ENCODE assay signal across 19 cellular contexts in genomic region chr2:191877875-191878274, GRCh38. TPM values are rescaled to one million over a fixed set of nuclear protein-coding genes. Genes with fewer than 3 reads are reported as not detected.
A peak's percentile ranks its signal among the peaks of the same experiment; 100 is the strongest.
DNase-seq lines count a peak whose midpoint lies in the region; ATAC-seq, FAIRE-seq and TF ChIP-seq lines count a peak whose summit lies in the region.
"Had no signal": no experiment of that assay in that cellular context is flagged by ENCODE, and none has a peak within 500 bp of the region (broad histone marks: within the 10 kb centered on the region; RNA-seq: fewer than 3 reads in every experiment).

No MANE protein-coding gene starts in this region.

- H3K27me3 ChIP-seq in mammary epithelial cell (ENCODE audit: insufficient read depth, low read length) (no peaks in the 10 kb centered on the region), PC-9 (ENCODE audit: insufficient read depth, low read depth) (no peaks in the 10 kb centered on the region), endothelial cell of umbilical vein (ENCODE audit: control insufficient read depth in 2 of 2, insufficient read depth in 2 of 2, low read length in 2 of 2) (no peaks in the 10 kb centered on the region)

- no peak overlapping the region for H3K9ac ChIP-seq in mammary epithelial cell (ENCODE audit: insufficient read depth, low read length)
- H3K9ac ChIP-seq in endothelial cell of umbilical vein (replicated peaks; ENCODE audit: extremely low read depth, insufficient read depth, low read length), result peak overlapping the region; percentile 29

- in situ Hi-C loops in mammary epithelial cell (cut with MboI; ENCODE audit: low sequenced_read_pairs in 2 of 2), result no loop called here

- H3K4me2 ChIP-seq in mammary epithelial cell (ENCODE audit: insufficient read depth, low read depth, low read length) (no peak overlapping the region), PC-9 (no peak overlapping the region), endothelial cell of umbilical vein (ENCODE audit: insufficient read depth, low read length) (no peak overlapping the region)
- H3K4me2 ChIP-seq: GM23338 had no signal

- H3K27ac ChIP-seq in mammary epithelial cell (ENCODE audit: insufficient read depth, low read depth, low read length) (no peak overlapping the region), PC-9 (0 out of 2 replicates have a peak overlapping the region, but pooled peaks have one; percentile 33), endothelial cell of umbilical vein (ENCODE audit: insufficient read depth, low read depth, low read length) (peak overlapping the region; percentile 44)
- H3K27ac ChIP-seq: 22Rv1 had no signal

- no peaks in the 10 kb centered on the region for H3K9me2 ChIP-seq in PC-9 (ENCODE audit: insufficient read depth)

- dilution Hi-C loops in mammary epithelial cell (cut with HindIII; ENCODE audit: low sequenced_read_pairs) (no loop called here), endothelial cell of umbilical vein (cut with MboI; ENCODE audit: extremely low pct_ligation_motif_present, low sequenced_read_pairs) (no loop called here)

- H3K27ac Mint-ChIP-seq in MCF 10A (ENCODE audit: low read depth, unreplicated experiment), result peak overlapping the region; percentile 68
- no peak overlapping the region for H3K27ac Mint-ChIP-seq in nephron progenitor cell
- H3K27ac Mint-ChIP-seq: CD4-positive, alpha-beta T cell; GM23338 had no signal

- H3K4me3 Mint-ChIP-seq in MCF 10A (ENCODE audit: unreplicated experiment) (no peak overlapping the region), nephron progenitor cell (no peak overlapping the region)
- H3K4me3 Mint-ChIP-seq: CD4-positive, alpha-beta T cell; GM23338 had no signal

- DNase-seq in MCF 10A (ENCODE audit: unreplicated experiment), result no peak
- no peak for DNase-seq in mammary epithelial cell
- DNase-seq in PC-9, result no peak
- no peak for DNase-seq in endothelial cell of umbilical vein (ENCODE audit: low read depth, low spot score)
- no peak for DNase-seq in stimulated activated CD4-positive, alpha-beta T cell treated with anti-CD3 and anti-CD28 coated beads, Interleukin-4, amount 100 ng/mL, for 24 hours
- no peak for DNase-seq in nephron progenitor cell
- DNase-seq in NCI-H2081 treated with DMSO at 0.1 percent for 48 hours (lab: John Stamatoyannopoulos, UW), result no peak
- DNase-seq: Caco-2; CD4-positive, alpha-beta T cell; DMS153; GF-D8; Kasumi-1; NCI-H1105; NK-92 treated with Interleukin-12 subunit alpha and Interleukin-12 subunit beta, amount 100 ng/mL, for 24 hours; SHP77 had no signal

- H3K4me1 ChIP-seq in mammary epithelial cell (ENCODE audit: insufficient read depth, low read length) (peaks cover 9% of the 10 kb centered on the region), PC-9 (replicated peaks; ENCODE audit: insufficient read depth) (0 out of 2 replicates have a peak, but pooled peaks cover 8% of the 10 kb centered on the region), endothelial cell of umbilical vein (ENCODE audit: control insufficient read depth, extremely low read depth, insufficient read depth, low read length) (peaks cover 18% of the 10 kb centered on the region)

- no peak for TF ChIP-seq CTCF in MCF 10A (IDR thresholded peaks at IDR 0.05; ENCODE audit: unreplicated experiment)
- no peak for TF ChIP-seq CTCF in mammary epithelial cell (conservative IDR thresholded peaks at IDR 0.05 in 1 of 2, IDR thresholded peaks at IDR 0.05 in 1 of 2; ENCODE audit: extremely low read depth in 1 of 2, insufficient read depth in 1 of 2, low read depth in 1 of 2, low read length in 2 of 2)
- TF ChIP-seq CTCF in PC-9 (conservative IDR thresholded peaks at IDR 0.05), result no peak
- no peak for TF ChIP-seq CTCF in endothelial cell of umbilical vein (IDR thresholded peaks at IDR 0.05; ENCODE audit: extremely low read depth in 1 of 2, insufficient read depth in 1 of 2, low read depth in 1 of 2, low read length in 2 of 2)
- TF ChIP-seq CTCF in nephron progenitor cell (IDR thresholded peaks at IDR 0.05), result no peak

- H3K36me3 ChIP-seq in mammary epithelial cell (ENCODE audit: insufficient read depth, low read length) (no peaks in the 10 kb centered on the region), PC-9 (ENCODE audit: low read depth) (no peaks in the 10 kb centered on the region), endothelial cell of umbilical vein (ENCODE audit: control insufficient read depth in 2 of 2, extremely low read depth in 1 of 2, insufficient read depth in 2 of 2, low read length in 2 of 2) (no peaks in the 10 kb centered on the region)

- H3K4me3 ChIP-seq in mammary epithelial cell (replicated peaks in 1 of 3; ENCODE audit: insufficient read depth in 1 of 3, low read depth in 2 of 3, low read length in 3 of 3) (no peak overlapping the region), PC-9 (no peak overlapping the region), endothelial cell of umbilical vein (replicated peaks in 1 of 3; ENCODE audit: insufficient read depth in 1 of 3, low read depth in 1 of 3, low read length in 3 of 3) (no peak overlapping the region)
- H3K4me3 ChIP-seq: GM12878, GM23338 had no signal

- WGBS in mammary epithelial cell (ENCODE audit: low coverage, missing lambda C conversion rate), result 84% methylated on average over 4 of the region's 4 CpGs

- H3K79me2 ChIP-seq in mammary epithelial cell (ENCODE audit: insufficient read depth, low read length) (no peaks in the 10 kb centered on the region), PC-9 (ENCODE audit: low read depth) (no peaks in the 10 kb centered on the region), endothelial cell of umbilical vein (ENCODE audit: control insufficient read depth, insufficient read depth, low read length) (no peaks in the 10 kb centered on the region)

- FAIRE-seq in endothelial cell of umbilical vein (lab: Jason Lieb, UNC), result no peak
- FAIRE-seq: GM12878 had no signal

- H3K9me3 ChIP-seq in mammary epithelial cell (replicated peaks; ENCODE audit: insufficient read depth, low read length) (no peaks in the 10 kb centered on the region), PC-9 (ENCODE audit: insufficient read depth, low read depth) (no peaks in the 10 kb centered on the region), endothelial cell of umbilical vein (replicated peaks; ENCODE audit: control insufficient read depth, insufficient read depth, low read length) (no peaks in the 10 kb centered on the region)
- H3K9me3 ChIP-seq: Caco-2 had no signal

- H3K9me3 Mint-ChIP-seq in MCF 10A (ENCODE audit: unreplicated experiment) (no peaks in the 10 kb centered on the region), nephron progenitor cell (no peaks in the 10 kb centered on the region)
- H3K9me3 Mint-ChIP-seq: CD4-positive, alpha-beta T cell had no signal

- CTCF ChIA-PET in MCF 10A (lab: Yijun Ruan, JAX), result interaction anchor here (1.6 to 2.2 kb wide), 2 partner anchors 9 to 14 kb away, joined by 4 to 8 read pairs; no protein-coding TSS in a partner anchor
- CTCF ChIA-PET in mammary epithelial cell (lab: Charles Lee; ENCODE audit: low non-redundant PET), result no interaction called here
- CTCF ChIA-PET in PC-9 (lab: Charles Lee), result no interaction called here
- CTCF ChIA-PET in endothelial cell of umbilical vein (lab: Charles Lee), result interaction anchor here (1.5 to 1.8 kb wide), 3 partner anchors 8 to 285 kb away, joined by 5 to 9 read pairs (median 7); no protein-coding TSS in a partner anchor

- H3K36me3 Mint-ChIP-seq in MCF 10A (ENCODE audit: insufficient read depth, unreplicated experiment) (no peaks in the 10 kb centered on the region), nephron progenitor cell (ENCODE audit: low read depth) (no peaks in the 10 kb centered on the region)

- H3K27me3 Mint-ChIP-seq in MCF 10A (ENCODE audit: insufficient read depth, unreplicated experiment) (no peaks in the 10 kb centered on the region), nephron progenitor cell (ENCODE audit: low read depth, poor library complexity) (no peaks in the 10 kb centered on the region)

- H2AFZ ChIP-seq in mammary epithelial cell (ENCODE audit: low read depth, low read length), result no peak overlapping the region
- H2AFZ ChIP-seq in PC-9, result no peak overlapping the region
- H2AFZ ChIP-seq in endothelial cell of umbilical vein (ENCODE audit: low read depth, low read length), result no peak overlapping the region

- H3K4me1 Mint-ChIP-seq in MCF 10A (ENCODE audit: insufficient read depth, unreplicated experiment) (peaks cover 22% of the 10 kb centered on the region), nephron progenitor cell (no peaks in the 10 kb centered on the region)
- H3K4me1 Mint-ChIP-seq: GM23338 had no signal

- H4K20me1 ChIP-seq in mammary epithelial cell (ENCODE audit: insufficient read depth, low read length) (no peaks in the 10 kb centered on the region), PC-9 (ENCODE audit: insufficient read depth) (no peaks in the 10 kb centered on the region), endothelial cell of umbilical vein (replicated peaks; ENCODE audit: control insufficient read depth, extremely low read depth, insufficient read depth, low read length) (no peaks in the 10 kb centered on the region)

- no peaks in the 10 kb centered on the region for H3K9me1 ChIP-seq in endothelial cell of umbilical vein (replicated peaks; ENCODE audit: control insufficient read depth, extremely low read depth, insufficient read depth, low read length)

- ATAC-seq in GM21423 (IDR thresholded peaks at IDR 0.05; ENCODE audit: unreplicated experiment), result no peak
- ATAC-seq: GM12878, GM23338 had no signal

- intact Hi-C loops in MCF 10A (cut with micrococcal nuclease), result loop anchor here (5.0 kb wide), 1 partner anchor 269 kb away; no protein-coding TSS in a partner anchor
- intact Hi-C loops in mammary epithelial cell (cut with micrococcal nuclease), result no loop called here
- intact Hi-C loops in PC-9 (cut with micrococcal nuclease; ENCODE audit: unreplicated experiment), result no loop called here
- intact Hi-C loops in endothelial cell of umbilical vein (cut with micrococcal nuclease), result loop anchor here (1.0 kb wide), 3 partner anchors 16 to 49 kb away; no protein-coding TSS in a partner anchor

- POLR2A ChIA-PET in MCF 10A (lab: Yijun Ruan, JAX) (interaction anchor here (0.7 to 1.5 kb wide), 4 partner anchors 19 to 1243 kb away, joined by 3 to 5 read pairs (median 3); partner anchors contain the start of gene CAVIN2), PC-9 (lab: Charles Lee; ENCODE audit: unreplicated experiment) (interaction anchor here (0.7 kb wide), 1 partner anchor 1181 kb away, joined by 11 read pairs; no protein-coding TSS in a partner anchor), endothelial cell of umbilical vein (lab: Charles Lee) (no interaction called here)

- BruUV-seq in MCF 10A (replicated peaks; lab: Mats Ljungman, UMichigan) (no TSS peak), mammary epithelial cell (replicated peaks; lab: Mats Ljungman, UMichigan) (no TSS peak), PC-9 (replicated peaks; lab: Mats Ljungman, UMichigan) (no TSS peak), endothelial cell of umbilical vein (replicated peaks; lab: Mats Ljungman, UMichigan) (no TSS peak)

- no peak for TF ChIP-seq POLR2A in endothelial cell of umbilical vein (IDR thresholded peaks at IDR 0.05; ENCODE audit: low read depth, low read length)

- no peaks in the 10 kb centered on the region for H3F3A ChIP-seq in PC-9 (ENCODE audit: insufficient read depth, low read depth)

RNA-seq across cellular contexts. Expression of gene CAVIN2, which starts 31.0 kb away (rescaled TPM):
- total RNA-seq in MCF 10A (2022) (14.7 and 16.4 TPM in 2 replicates), mammary epithelial cell (10 to 100 TPM in 1 of 2 donors, 1 to 10 TPM in 1; 9.4 to 10.2 TPM), PC-9 (2021) (2.3 and 2.5 TPM in 2 replicates), endothelial cell of umbilical vein (171 and 202 TPM in 2 replicates)
- polyA plus RNA-seq in mammary epithelial cell (20.7 TPM), endothelial cell of umbilical vein (210 and 260 TPM in 2 replicates)
- polyA minus RNA-seq in mammary epithelial cell (16.0 TPM), endothelial cell of umbilical vein (336 and 384 TPM in 2 replicates)
- 295 and 361 TPM in 2 replicates for polyA plus RNA-seq in endothelial cell of umbilical vein (2011; cell fraction: cytosol; rRNA removed)
- polyA plus RNA-seq in endothelial cell of umbilical vein (2011; cell fraction: nucleus; rRNA removed), result 236 and 302 TPM in 2 replicates
- polyA plus RNA-seq in endothelial cell of umbilical vein (2012), result 209 and 239 TPM in 2 replicates
- not detected for polyA minus RNA-seq in endothelial cell of umbilical vein (2011; cell fraction: cytosol; rRNA and poly(A)+ RNA removed)
- 217 and 316 TPM in 2 replicates for polyA minus RNA-seq in endothelial cell of umbilical vein (2011; cell fraction: nucleus; rRNA and poly(A)+ RNA removed)
- total RNA-seq: Caco-2, GM12878 had no signal
- polyA plus RNA-seq: GM12878 had no signal

Comparison
In these comparisons a context has a peak if more than half of its experiments do, and no peak if none do; other contexts are left out.
1. CTCF ChIA-PET loops: an anchor here in MCF 10A (1.6 to 2.2 kb wide) and endothelial cell of umbilical vein (1.5 to 1.8 kb wide); none called in mammary epithelial cell and PC-9.
2. intact Hi-C loops: an anchor here in MCF 10A (5.0 kb wide) and endothelial cell of umbilical vein (1.0 kb wide); none called in mammary epithelial cell and PC-9.